3 cellular contexts compared by ENCODE assay signal in the genomic region with DNA sequence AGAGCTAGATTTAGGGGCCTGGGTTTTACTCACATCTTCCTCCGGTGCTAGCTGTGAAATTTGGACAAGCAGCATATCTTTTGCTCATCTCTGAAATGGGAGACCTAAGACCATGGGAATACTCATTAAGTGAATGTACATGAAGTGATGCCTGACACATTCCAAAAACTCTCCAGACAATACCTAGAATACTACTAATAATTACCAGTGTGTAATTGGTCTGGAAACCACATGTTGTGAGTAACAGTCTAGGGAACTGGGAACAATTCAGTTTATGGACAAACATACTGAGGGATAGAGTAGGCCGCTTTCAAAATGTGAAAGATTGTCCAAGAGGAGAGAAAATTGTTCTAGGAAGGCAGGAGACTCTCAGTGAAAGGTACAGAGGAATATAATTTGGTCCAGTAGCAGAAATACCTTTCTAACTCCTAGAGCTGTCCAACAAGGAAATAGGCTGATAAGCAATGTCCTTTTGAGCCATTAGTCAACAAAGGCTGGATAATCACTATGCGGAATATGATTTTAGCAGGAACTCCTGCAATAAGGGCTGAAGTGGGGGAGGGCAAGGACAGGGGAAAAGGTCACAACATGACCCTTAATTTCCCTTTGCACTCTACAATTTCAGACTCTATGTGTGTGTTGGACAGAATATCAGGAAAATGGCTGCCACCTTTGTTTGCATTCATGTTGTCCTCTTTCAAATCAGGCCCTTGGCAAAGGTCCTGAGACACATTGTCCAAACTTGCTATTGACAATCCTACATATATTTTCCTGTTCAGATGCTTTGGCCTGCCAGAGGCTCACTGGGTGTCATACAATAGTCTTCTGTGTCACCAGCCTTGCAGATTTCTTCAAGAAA.
TF ChIP-seq lines count a peak whose summit lies in the region.

No MANE protein-coding gene starts in this region.

TF ChIP-seq in SK-N-SH, 30 proteins besides CTCF, POLR2A, EP300 and RAD21:
- TF ChIP-seq, protein P1, sequence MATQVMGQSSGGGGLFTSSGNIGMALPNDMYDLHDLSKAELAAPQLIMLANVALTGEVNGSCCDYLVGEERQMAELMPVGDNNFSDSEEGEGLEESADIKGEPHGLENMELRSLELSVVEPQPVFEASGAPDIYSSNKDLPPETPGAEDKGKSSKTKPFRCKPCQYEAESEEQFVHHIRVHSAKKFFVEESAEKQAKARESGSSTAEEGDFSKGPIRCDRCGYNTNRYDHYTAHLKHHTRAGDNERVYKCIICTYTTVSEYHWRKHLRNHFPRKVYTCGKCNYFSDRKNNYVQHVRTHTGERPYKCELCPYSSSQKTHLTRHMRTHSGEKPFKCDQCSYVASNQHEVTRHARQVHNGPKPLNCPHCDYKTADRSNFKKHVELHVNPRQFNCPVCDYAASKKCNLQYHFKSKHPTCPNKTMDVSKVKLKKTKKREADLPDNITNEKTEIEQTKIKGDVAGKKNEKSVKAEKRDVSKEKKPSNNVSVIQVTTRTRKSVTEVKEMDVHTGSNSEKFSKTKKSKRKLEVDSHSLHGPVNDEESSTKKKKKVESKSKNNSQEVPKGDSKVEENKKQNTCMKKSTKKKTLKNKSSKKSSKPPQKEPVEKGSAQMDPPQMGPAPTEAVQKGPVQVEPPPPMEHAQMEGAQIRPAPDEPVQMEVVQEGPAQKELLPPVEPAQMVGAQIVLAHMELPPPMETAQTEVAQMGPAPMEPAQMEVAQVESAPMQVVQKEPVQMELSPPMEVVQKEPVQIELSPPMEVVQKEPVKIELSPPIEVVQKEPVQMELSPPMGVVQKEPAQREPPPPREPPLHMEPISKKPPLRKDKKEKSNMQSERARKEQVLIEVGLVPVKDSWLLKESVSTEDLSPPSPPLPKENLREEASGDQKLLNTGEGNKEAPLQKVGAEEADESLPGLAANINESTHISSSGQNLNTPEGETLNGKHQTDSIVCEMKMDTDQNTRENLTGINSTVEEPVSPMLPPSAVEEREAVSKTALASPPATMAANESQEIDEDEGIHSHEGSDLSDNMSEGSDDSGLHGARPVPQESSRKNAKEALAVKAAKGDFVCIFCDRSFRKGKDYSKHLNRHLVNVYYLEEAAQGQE (IDR thresholded peaks at IDR 0.05; ENCODE audit: low read depth, low read length), result peak; percentile 75
- TF ChIP-seq RCOR1 (IDR thresholded peaks at IDR 0.05; ENCODE audit: low read length), result no peak
- no peak for TF ChIP-seq GATA2 (CRISPR knock-in tag; IDR thresholded peaks at IDR 0.05)
- TF ChIP-seq NRF1 (IDR thresholded peaks at IDR 0.05; ENCODE audit: low read depth, low read length), result no peak
- TF ChIP-seq FOXM1 (IDR thresholded peaks at IDR 0.05; ENCODE audit: low read depth), result no peak
- no peak for TF ChIP-seq POLR2AphosphoS5 (IDR thresholded peaks at IDR 0.05; ENCODE audit: low read depth, low read length)

TF ChIP-seq in SK-N-SH treated with all-trans-retinoic acid at 6 μM for 48 hours, 23 proteins besides CTCF, POLR2A, EP300 and RAD21 (continued from another document):
- TF ChIP-seq, protein P2, sequence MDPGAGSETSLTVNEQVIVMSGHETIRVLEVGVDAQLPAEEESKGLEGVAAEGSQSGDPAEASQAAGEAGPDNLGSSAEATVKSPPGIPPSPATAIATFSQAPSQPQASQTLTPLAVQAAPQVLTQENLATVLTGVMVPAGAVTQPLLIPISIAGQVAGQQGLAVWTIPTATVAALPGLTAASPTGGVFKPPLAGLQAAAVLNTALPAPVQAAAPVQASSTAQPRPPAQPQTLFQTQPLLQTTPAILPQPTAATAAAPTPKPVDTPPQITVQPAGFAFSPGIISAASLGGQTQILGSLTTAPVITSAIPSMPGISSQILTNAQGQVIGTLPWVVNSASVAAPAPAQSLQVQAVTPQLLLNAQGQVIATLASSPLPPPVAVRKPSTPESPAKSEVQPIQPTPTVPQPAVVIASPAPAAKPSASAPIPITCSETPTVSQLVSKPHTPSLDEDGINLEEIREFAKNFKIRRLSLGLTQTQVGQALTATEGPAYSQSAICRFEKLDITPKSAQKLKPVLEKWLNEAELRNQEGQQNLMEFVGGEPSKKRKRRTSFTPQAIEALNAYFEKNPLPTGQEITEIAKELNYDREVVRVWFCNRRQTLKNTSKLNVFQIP (CRISPR knock-in tag; IDR thresholded peaks at IDR 0.05; ENCODE audit: borderline replicate concordance, low read depth), result no peak
- TF ChIP-seq ISL1 (CRISPR knock-in tag; IDR thresholded peaks at IDR 0.05) (no peak), ARNTL (CRISPR knock-in tag; IDR thresholded peaks at IDR 0.05; ENCODE audit: borderline replicate concordance, low read depth) (no peak)
- TF ChIP-seq, protein P3, sequence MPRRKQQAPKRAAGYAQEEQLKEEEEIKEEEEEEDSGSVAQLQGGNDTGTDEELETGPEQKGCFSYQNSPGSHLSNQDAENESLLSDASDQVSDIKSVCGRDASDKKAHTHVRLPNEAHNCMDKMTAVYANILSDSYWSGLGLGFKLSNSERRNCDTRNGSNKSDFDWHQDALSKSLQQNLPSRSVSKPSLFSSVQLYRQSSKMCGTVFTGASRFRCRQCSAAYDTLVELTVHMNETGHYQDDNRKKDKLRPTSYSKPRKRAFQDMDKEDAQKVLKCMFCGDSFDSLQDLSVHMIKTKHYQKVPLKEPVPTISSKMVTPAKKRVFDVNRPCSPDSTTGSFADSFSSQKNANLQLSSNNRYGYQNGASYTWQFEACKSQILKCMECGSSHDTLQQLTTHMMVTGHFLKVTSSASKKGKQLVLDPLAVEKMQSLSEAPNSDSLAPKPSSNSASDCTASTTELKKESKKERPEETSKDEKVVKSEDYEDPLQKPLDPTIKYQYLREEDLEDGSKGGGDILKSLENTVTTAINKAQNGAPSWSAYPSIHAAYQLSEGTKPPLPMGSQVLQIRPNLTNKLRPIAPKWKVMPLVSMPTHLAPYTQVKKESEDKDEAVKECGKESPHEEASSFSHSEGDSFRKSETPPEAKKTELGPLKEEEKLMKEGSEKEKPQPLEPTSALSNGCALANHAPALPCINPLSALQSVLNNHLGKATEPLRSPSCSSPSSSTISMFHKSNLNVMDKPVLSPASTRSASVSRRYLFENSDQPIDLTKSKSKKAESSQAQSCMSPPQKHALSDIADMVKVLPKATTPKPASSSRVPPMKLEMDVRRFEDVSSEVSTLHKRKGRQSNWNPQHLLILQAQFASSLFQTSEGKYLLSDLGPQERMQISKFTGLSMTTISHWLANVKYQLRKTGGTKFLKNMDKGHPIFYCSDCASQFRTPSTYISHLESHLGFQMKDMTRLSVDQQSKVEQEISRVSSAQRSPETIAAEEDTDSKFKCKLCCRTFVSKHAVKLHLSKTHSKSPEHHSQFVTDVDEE (CRISPR knock-in tag; IDR thresholded peaks at IDR 0.05), result no peak

TF ChIP-seq in liver, 16 proteins besides CTCF, POLR2A, EP300 and RAD21 (continued from another document):
- TF ChIP-seq, protein P1 (IDR thresholded peaks at IDR 0.05), result peak; percentile 94
- TF ChIP-seq SP1 (IDR thresholded peaks at IDR 0.05) (peak; percentile 10), FOXA1 (IDR thresholded peaks at IDR 0.05) (no peak), JUND (IDR thresholded peaks at IDR 0.05) (no peak), FOXA2 (IDR thresholded peaks at IDR 0.05) (no peak), RXRA (IDR thresholded peaks at IDR 0.05) (peak; percentile 64 to 71), GABPA (IDR thresholded peaks at IDR 0.05 in 1 of 2, conservative IDR thresholded peaks at IDR 0.05 in 1 of 2) (no peak), TAF1 (conservative IDR thresholded peaks at IDR 0.05) (no peak)
- TF ChIP-seq, protein P4, sequence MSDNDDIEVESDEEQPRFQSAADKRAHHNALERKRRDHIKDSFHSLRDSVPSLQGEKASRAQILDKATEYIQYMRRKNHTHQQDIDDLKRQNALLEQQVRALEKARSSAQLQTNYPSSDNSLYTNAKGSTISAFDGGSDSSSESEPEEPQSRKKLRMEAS (IDR thresholded peaks at IDR 0.05), result peak; percentile 28
- TF ChIP-seq, protein P5, sequence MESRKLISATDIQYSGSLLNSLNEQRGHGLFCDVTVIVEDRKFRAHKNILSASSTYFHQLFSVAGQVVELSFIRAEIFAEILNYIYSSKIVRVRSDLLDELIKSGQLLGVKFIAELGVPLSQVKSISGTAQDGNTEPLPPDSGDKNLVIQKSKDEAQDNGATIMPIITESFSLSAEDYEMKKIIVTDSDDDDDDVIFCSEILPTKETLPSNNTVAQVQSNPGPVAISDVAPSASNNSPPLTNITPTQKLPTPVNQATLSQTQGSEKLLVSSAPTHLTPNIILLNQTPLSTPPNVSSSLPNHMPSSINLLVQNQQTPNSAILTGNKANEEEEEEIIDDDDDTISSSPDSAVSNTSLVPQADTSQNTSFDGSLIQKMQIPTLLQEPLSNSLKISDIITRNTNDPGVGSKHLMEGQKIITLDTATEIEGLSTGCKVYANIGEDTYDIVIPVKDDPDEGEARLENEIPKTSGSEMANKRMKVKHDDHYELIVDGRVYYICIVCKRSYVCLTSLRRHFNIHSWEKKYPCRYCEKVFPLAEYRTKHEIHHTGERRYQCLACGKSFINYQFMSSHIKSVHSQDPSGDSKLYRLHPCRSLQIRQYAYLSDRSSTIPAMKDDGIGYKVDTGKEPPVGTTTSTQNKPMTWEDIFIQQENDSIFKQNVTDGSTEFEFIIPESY (IDR thresholded peaks at IDR 0.05), result no peak
